1 cellular context compared by ENCODE assay signal in the genomic region with DNA sequence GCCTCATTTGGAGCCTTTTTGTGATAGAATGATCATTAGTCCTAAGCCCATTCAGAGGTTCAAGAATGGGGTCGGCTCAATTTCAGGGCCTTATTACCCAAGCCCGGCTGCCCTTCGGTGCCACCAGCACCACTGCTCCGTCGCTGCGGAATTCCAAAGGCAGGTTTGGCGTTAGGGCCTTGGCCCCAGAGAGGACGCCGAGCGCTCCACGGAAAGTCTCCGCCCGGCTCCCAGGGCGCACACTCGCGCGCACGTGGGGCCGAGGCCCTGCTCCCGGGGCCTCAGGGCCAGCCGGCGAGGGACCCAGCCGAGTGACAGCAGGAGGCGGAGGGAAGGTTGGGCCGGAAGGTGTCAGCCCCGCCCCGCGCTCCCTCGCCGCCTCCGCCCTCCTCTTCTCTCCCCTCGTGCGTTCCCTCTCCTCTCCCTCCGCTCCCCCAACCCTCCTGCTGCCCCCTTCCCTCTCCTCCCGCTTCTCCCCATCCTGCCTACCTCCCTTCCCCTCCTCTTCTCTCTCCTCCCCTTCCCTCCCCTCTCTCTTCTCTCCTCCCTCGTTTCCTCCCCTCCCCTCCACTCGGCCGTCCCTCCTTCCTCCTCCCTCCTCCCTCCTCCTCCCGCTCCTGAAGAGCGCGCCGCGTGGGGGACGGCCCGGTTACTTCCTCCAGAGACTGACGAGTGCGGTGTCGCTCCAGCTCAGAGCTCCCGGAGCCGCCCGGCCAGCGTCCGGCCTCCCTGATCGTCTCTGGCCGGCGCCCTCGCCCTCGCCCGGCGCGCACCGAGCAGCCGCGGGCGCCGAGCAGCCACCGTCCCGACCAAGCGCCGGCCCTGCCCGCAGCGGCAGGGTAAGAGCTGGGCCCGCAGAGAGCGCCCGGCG.
A peak's percentile ranks its signal among the peaks of the same experiment; 100 is the strongest.
TF ChIP-seq lines count a peak whose summit lies in the region.

A gene (plus strand): TSS at position 648 of the 871 bp plus-strand sequence. CDS start 4,106 bp downstream, outside the sequence.

TF ChIP-seq in HepG2, 621 proteins besides CTCF, POLR2A, EP300 and RAD21 (continued from another document and continues in another):
- TF ChIP-seq, protein P1, sequence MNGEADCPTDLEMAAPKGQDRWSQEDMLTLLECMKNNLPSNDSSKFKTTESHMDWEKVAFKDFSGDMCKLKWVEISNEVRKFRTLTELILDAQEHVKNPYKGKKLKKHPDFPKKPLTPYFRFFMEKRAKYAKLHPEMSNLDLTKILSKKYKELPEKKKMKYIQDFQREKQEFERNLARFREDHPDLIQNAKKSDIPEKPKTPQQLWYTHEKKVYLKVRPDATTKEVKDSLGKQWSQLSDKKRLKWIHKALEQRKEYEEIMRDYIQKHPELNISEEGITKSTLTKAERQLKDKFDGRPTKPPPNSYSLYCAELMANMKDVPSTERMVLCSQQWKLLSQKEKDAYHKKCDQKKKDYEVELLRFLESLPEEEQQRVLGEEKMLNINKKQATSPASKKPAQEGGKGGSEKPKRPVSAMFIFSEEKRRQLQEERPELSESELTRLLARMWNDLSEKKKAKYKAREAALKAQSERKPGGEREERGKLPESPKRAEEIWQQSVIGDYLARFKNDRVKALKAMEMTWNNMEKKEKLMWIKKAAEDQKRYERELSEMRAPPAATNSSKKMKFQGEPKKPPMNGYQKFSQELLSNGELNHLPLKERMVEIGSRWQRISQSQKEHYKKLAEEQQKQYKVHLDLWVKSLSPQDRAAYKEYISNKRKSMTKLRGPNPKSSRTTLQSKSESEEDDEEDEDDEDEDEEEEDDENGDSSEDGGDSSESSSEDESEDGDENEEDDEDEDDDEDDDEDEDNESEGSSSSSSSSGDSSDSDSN (CRISPR knock-in tag; IDR thresholded peaks at IDR 0.05) = peak; percentile 76
- TF ChIP-seq ZBTB42 (CRISPR knock-in tag; IDR thresholded peaks at IDR 0.05) (peak; percentile 74; the same call in 1 of the 2 replicates), MBNL3 (CRISPR knock-in tag; conservative IDR thresholded peaks at IDR 0.05) (no peak), ZNF234 (CRISPR knock-in tag; conservative IDR thresholded peaks at IDR 0.05) (peak; percentile 87; the same call in 1 of the 2 replicates), JDP2 (CRISPR knock-in tag; IDR thresholded peaks at IDR 0.05; ENCODE audit: borderline replicate concordance) (no peak; the same call in 1 of the 2 replicates), REPIN1 (CRISPR knock-in tag; IDR thresholded peaks at IDR 0.05; ENCODE audit: borderline replicate concordance, low read depth) (peak; percentile 51), KLF16 (CRISPR knock-in tag; IDR thresholded peaks at IDR 0.05) (peak in 1 of 2 experiments; percentile 85; a peak in 2 of 4 replicates), MXD4 (CRISPR knock-in tag; IDR thresholded peaks at IDR 0.05) (peak; percentile 86), TAF1 (CRISPR knock-in tag; IDR thresholded peaks at IDR 0.05) (peak; percentile 85), ZNF331 (CRISPR knock-in tag; IDR thresholded peaks at IDR 0.05) (peak; percentile 30; the same call in 1 of the 2 replicates), BHLHE40 (IDR thresholded peaks at IDR 0.05; ENCODE audit: low read length) (peak; percentile 53; the same call in 1 of the 2 replicates), ZKSCAN1 (IDR thresholded peaks at IDR 0.05; ENCODE audit: low read length) (no peak; the same call in 1 of the 2 replicates), ZNF232 (CRISPR knock-in tag; IDR thresholded peaks at IDR 0.05; ENCODE audit: borderline replicate concordance) (peak; percentile 91), HNRNPK (IDR thresholded peaks at IDR 0.05; ENCODE audit: low read depth, low read length, poor library complexity, severe bottlenecking) (peak; percentile 97), ARNT2 (CRISPR knock-in tag; IDR thresholded peaks at IDR 0.05; ENCODE audit: low read depth) (peak; percentile 88), IKZF4 (CRISPR knock-in tag; IDR thresholded peaks at IDR 0.05; ENCODE audit: borderline replicate concordance, low read depth, not compliant biosample characterization) (peak; percentile 97), PHB2 (IDR thresholded peaks at IDR 0.05; ENCODE audit: partially characterized antibody) (no peak), PAF1 (CRISPR knock-in tag; IDR thresholded peaks at IDR 0.05) (no peak), RXRA (CRISPR knock-in tag; IDR thresholded peaks at IDR 0.05) (peak; percentile 64; the same call in 1 of the 2 replicates), KLF6 (CRISPR knock-in tag; IDR thresholded peaks at IDR 0.05) (0 out of 2 replicates have a peak, but pooled peaks have one; percentile 27), RBM39 (IDR thresholded peaks at IDR 0.05; ENCODE audit: low read depth, low read length, poor library complexity, severe bottlenecking) (peak; percentile 74), SMARCE1 (IDR thresholded peaks at IDR 0.05; ENCODE audit: borderline replicate concordance) (no peak), MIER2 (CRISPR knock-in tag; IDR thresholded peaks at IDR 0.05) (peak; percentile 4; the same call in 1 of the 2 replicates), ZNF180 (CRISPR knock-in tag; IDR thresholded peaks at IDR 0.05; ENCODE audit: borderline replicate concordance, low read depth) (no peak), SALL2 (CRISPR knock-in tag; IDR thresholded peaks at IDR 0.05) (no peak)
- TF ChIP-seq, protein P2, sequence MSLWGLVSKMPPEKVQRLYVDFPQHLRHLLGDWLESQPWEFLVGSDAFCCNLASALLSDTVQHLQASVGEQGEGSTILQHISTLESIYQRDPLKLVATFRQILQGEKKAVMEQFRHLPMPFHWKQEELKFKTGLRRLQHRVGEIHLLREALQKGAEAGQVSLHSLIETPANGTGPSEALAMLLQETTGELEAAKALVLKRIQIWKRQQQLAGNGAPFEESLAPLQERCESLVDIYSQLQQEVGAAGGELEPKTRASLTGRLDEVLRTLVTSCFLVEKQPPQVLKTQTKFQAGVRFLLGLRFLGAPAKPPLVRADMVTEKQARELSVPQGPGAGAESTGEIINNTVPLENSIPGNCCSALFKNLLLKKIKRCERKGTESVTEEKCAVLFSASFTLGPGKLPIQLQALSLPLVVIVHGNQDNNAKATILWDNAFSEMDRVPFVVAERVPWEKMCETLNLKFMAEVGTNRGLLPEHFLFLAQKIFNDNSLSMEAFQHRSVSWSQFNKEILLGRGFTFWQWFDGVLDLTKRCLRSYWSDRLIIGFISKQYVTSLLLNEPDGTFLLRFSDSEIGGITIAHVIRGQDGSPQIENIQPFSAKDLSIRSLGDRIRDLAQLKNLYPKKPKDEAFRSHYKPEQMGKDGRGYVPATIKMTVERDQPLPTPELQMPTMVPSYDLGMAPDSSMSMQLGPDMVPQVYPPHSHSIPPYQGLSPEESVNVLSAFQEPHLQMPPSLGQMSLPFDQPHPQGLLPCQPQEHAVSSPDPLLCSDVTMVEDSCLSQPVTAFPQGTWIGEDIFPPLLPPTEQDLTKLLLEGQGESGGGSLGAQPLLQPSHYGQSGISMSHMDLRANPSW (CRISPR knock-in tag; IDR thresholded peaks at IDR 0.05; ENCODE audit: borderline replicate concordance) = no peak
- TF ChIP-seq, protein P3, sequence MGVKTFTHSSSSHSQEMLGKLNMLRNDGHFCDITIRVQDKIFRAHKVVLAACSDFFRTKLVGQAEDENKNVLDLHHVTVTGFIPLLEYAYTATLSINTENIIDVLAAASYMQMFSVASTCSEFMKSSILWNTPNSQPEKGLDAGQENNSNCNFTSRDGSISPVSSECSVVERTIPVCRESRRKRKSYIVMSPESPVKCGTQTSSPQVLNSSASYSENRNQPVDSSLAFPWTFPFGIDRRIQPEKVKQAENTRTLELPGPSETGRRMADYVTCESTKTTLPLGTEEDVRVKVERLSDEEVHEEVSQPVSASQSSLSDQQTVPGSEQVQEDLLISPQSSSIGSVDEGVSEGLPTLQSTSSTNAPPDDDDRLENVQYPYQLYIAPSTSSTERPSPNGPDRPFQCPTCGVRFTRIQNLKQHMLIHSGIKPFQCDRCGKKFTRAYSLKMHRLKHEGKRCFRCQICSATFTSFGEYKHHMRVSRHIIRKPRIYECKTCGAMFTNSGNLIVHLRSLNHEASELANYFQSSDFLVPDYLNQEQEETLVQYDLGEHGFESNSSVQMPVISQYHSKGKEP (CRISPR knock-in tag; IDR thresholded peaks at IDR 0.05) = 0 out of 2 replicates have a peak, but pooled peaks have one; percentile 38
- TF ChIP-seq, protein P4, sequence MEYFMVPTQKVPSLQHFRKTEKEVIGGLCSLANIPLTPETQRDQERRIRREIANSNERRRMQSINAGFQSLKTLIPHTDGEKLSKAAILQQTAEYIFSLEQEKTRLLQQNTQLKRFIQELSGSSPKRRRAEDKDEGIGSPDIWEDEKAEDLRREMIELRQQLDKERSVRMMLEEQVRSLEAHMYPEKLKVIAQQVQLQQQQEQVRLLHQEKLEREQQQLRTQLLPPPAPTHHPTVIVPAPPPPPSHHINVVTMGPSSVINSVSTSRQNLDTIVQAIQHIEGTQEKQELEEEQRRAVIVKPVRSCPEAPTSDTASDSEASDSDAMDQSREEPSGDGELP (IDR thresholded peaks at IDR 0.05; ENCODE audit: borderline replicate concordance, low read depth) = 0 out of 2 replicates have a peak, but pooled peaks have one; percentile 32
- TF ChIP-seq, protein P5, sequence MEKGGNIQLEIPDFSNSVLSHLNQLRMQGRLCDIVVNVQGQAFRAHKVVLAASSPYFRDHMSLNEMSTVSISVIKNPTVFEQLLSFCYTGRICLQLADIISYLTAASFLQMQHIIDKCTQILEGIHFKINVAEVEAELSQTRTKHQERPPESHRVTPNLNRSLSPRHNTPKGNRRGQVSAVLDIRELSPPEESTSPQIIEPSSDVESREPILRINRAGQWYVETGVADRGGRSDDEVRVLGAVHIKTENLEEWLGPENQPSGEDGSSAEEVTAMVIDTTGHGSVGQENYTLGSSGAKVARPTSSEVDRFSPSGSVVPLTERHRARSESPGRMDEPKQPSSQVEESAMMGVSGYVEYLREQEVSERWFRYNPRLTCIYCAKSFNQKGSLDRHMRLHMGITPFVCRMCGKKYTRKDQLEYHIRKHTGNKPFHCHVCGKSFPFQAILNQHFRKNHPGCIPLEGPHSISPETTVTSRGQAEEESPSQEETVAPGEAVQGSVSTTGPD (CRISPR knock-in tag; IDR thresholded peaks at IDR 0.05) = 0 out of 2 replicates have a peak, but pooled peaks have one; percentile 57
- TF ChIP-seq, protein P6, sequence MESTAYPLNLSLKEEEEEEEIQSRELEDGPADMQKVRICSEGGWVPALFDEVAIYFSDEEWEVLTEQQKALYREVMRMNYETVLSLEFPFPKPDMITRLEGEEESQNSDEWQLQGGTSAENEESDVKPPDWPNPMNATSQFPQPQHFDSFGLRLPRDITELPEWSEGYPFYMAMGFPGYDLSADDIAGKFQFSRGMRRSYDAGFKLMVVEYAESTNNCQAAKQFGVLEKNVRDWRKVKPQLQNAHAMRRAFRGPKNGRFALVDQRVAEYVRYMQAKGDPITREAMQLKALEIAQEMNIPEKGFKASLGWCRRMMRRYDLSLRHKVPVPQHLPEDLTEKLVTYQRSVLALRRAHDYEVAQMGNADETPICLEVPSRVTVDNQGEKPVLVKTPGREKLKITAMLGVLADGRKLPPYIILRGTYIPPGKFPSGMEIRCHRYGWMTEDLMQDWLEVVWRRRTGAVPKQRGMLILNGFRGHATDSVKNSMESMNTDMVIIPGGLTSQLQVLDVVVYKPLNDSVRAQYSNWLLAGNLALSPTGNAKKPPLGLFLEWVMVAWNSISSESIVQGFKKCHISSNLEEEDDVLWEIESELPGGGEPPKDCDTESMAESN (CRISPR knock-in tag; conservative IDR thresholded peaks at IDR 0.05) = peak; percentile 71; the same call in 1 of the 2 replicates
- TF ChIP-seq, protein P7, sequence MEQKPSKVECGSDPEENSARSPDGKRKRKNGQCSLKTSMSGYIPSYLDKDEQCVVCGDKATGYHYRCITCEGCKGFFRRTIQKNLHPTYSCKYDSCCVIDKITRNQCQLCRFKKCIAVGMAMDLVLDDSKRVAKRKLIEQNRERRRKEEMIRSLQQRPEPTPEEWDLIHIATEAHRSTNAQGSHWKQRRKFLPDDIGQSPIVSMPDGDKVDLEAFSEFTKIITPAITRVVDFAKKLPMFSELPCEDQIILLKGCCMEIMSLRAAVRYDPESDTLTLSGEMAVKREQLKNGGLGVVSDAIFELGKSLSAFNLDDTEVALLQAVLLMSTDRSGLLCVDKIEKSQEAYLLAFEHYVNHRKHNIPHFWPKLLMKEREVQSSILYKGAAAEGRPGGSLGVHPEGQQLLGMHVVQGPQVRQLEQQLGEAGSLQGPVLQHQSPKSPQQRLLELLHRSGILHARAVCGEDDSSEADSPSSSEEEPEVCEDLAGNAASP (CRISPR knock-in tag; IDR thresholded peaks at IDR 0.05; ENCODE audit: borderline replicate concordance) = peak; percentile 63; the same call in 1 of the 2 replicates
- TF ChIP-seq, protein P8, sequence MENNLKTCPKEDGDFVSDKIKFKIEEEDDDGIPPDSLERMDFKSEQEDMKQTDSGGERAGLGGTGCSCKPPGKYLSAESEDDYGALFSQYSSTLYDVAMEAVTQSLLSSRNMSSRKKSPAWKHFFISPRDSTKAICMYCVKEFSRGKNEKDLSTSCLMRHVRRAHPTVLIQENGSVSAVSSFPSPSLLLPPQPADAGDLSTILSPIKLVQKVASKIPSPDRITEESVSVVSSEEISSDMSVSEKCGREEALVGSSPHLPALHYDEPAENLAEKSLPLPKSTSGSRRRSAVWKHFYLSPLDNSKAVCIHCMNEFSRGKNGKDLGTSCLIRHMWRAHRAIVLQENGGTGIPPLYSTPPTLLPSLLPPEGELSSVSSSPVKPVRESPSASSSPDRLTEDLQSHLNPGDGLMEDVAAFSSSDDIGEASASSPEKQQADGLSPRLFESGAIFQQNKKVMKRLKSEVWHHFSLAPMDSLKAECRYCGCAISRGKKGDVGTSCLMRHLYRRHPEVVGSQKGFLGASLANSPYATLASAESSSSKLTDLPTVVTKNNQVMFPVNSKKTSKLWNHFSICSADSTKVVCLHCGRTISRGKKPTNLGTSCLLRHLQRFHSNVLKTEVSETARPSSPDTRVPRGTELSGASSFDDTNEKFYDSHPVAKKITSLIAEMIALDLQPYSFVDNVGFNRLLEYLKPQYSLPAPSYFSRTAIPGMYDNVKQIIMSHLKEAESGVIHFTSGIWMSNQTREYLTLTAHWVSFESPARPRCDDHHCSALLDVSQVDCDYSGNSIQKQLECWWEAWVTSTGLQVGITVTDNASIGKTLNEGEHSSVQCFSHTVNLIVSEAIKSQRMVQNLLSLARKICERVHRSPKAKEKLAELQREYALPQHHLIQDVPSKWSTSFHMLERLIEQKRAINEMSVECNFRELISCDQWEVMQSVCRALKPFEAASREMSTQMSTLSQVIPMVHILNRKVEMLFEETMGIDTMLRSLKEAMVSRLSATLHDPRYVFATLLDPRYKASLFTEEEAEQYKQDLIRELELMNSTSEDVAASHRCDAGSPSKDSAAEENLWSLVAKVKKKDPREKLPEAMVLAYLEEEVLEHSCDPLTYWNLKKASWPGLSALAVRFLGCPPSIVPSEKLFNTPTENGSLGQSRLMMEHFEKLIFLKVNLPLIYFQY (CRISPR knock-in tag; IDR thresholded peaks at IDR 0.05; ENCODE audit: borderline replicate concordance) = 0 out of 2 replicates have a peak, but pooled peaks have one; percentile 29
- TF ChIP-seq, protein P9, sequence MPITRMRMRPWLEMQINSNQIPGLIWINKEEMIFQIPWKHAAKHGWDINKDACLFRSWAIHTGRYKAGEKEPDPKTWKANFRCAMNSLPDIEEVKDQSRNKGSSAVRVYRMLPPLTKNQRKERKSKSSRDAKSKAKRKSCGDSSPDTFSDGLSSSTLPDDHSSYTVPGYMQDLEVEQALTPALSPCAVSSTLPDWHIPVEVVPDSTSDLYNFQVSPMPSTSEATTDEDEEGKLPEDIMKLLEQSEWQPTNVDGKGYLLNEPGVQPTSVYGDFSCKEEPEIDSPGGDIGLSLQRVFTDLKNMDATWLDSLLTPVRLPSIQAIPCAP (CRISPR knock-in tag; IDR thresholded peaks at IDR 0.05; ENCODE audit: low read depth) = no peak
- TF ChIP-seq, protein P10, sequence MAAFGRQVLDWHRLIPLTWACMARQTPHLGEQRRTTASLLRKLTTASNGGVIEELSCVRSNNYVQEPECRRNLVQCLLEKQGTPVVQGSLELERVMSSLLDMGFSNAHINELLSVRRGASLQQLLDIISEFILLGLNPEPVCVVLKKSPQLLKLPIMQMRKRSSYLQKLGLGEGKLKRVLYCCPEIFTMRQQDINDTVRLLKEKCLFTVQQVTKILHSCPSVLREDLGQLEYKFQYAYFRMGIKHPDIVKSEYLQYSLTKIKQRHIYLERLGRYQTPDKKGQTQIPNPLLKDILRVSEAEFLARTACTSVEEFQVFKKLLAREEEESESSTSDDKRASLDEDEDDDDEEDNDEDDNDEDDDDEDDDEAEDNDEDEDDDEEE (CRISPR knock-in tag; IDR thresholded peaks at IDR 0.05) = peak; percentile 56; the same call in 1 of the 2 replicates
